ENCODE assay signal across 9 cellular contexts in genomic region chr5:175873090-175873454, GRCh38. TPM values are rescaled to one million over a fixed set of nuclear protein-coding genes. Genes with fewer than 3 reads are reported as not detected.
DNase-seq lines count a peak whose midpoint lies in the region; ATAC-seq, FAIRE-seq and TF ChIP-seq lines count a peak whose summit lies in the region.
"Had no signal": no experiment of that assay in that cellular context is flagged by ENCODE, and none has a peak within 500 bp of the region (broad histone marks: within the 10 kb centered on the region; RNA-seq: fewer than 3 reads in every experiment).

No MANE protein-coding gene starts in this region.

- H3K27me3 ChIP-seq in H1 (replicated peaks in 1 of 4; ENCODE audit: control insufficient read depth in 3 of 4, extremely low read depth in 1 of 4, insufficient read depth in 3 of 4, low read length in 3 of 4) = peaks cover 0 to 19% (median 6%) of the 10 kb centered on the region in 4 experiments; a peak in 3 of 7 replicates
- peaks cover 98% of the 10 kb centered on the region for H3K27me3 ChIP-seq in gastroesophageal sphincter

- H3K9ac ChIP-seq in H1 (replicated peaks in 1 of 4; ENCODE audit: extremely low read depth in 1 of 4, low read depth in 3 of 4, low read length in 3 of 4) (peak overlapping the region in 1 of 4 experiments; percentile 16; a peak in 1 of 7 replicates), kidney (ENCODE audit: low read length in 2 of 2) (no peak overlapping the region)

- H2AK5ac ChIP-seq in H1 (ENCODE audit: low read depth, low read length) = peak overlapping the region; percentile 87; the same call in 1 of the 2 replicates

- H4K20me1 ChIP-seq in H1 (replicated peaks in 1 of 2; ENCODE audit: control insufficient read depth in 1 of 2, insufficient read depth in 2 of 2, low read length in 2 of 2) = peaks cover 10 to 17% of the 10 kb centered on the region in 2 experiments

- H2BK5ac ChIP-seq in H1 (ENCODE audit: low read depth, low read length) = no peak overlapping the region

- H2BK20ac ChIP-seq in H1 (ENCODE audit: low read length) = peak overlapping the region; percentile 24; the same call in 1 of the 2 replicates

- peaks cover 58 to 72% of the 10 kb centered on the region in 2 donors for H3K27me3 Mint-ChIP-seq in natural killer cell treated with Interleukin-12 subunit alpha and Interleukin-12 subunit beta and Interleukin-15 and Interleukin-18, amount 100 ng/mL, for 72 hours
- peaks cover 54 to 67% of the 10 kb centered on the region in 2 donors for H3K27me3 Mint-ChIP-seq in natural killer cell (ENCODE audit: low read depth in 2 of 2)

- H3K36me3 ChIP-seq in H1 (ENCODE audit: control insufficient read depth in 2 of 4, insufficient read depth in 4 of 4, low read length in 3 of 4) (no peaks in the 10 kb centered on the region), kidney (ENCODE audit: control insufficient read depth in 1 of 2, insufficient read depth in 2 of 2, low read length in 2 of 2) (no peaks in the 10 kb centered on the region), gastroesophageal sphincter (no peaks in the 10 kb centered on the region)

- TF ChIP-seq CTCF in natural killer cell (IDR thresholded peaks at IDR 0.05) (no peak), H1 (IDR thresholded peaks at IDR 0.05; ENCODE audit: control extremely low read depth in 1 of 3, insufficient read depth in 1 of 3, low read depth in 1 of 3, low read length in 3 of 3) (peak; percentile 69 to 84 (median 77)), kidney (IDR thresholded peaks at IDR 0.05; ENCODE audit: borderline replicate concordance, extremely low read depth, insufficient read depth) (no peak), gastroesophageal sphincter (IDR thresholded peaks at IDR 0.05) (no peak)

- TF ChIP-seq EP300 in H1 (IDR thresholded peaks at IDR 0.05; ENCODE audit: borderline replicate concordance in 1 of 2, low read depth in 2 of 2, low read length in 2 of 2) = no peak
- TF ChIP-seq EP300 in gastroesophageal sphincter (IDR thresholded peaks at IDR 0.05) = no peak

- H3K56ac ChIP-seq in H1 (replicated peaks; ENCODE audit: insufficient read length, low read depth, low read length) = no peak overlapping the region

- no peak overlapping the region for H4K91ac ChIP-seq in H1 (replicated peaks; ENCODE audit: insufficient read length, low read length)

- H3K79me1 ChIP-seq in H1 (ENCODE audit: low read depth, low read length) = no peaks in the 10 kb centered on the region

- peak overlapping the region; percentile 19 for H3K4me3 Mint-ChIP-seq in natural killer cell treated with Interleukin-12 subunit alpha and Interleukin-12 subunit beta and Interleukin-15 and Interleukin-18, amount 100 ng/mL, for 72 hours
- no peak overlapping the region for H3K4me3 Mint-ChIP-seq in natural killer cell

- H3K4me3 ChIP-seq in H1 (ENCODE audit: extremely low read depth in 1 of 4, insufficient read depth in 2 of 4, low read depth in 3 of 4, low read length in 4 of 4) = peak overlapping the region in 2 of 4 experiments; percentile 38; a peak in 4 of 8 replicates
- H3K4me3 ChIP-seq in kidney (ENCODE audit: low read length in 2 of 2) = no peak overlapping the region
- H3K4me3 ChIP-seq in gastroesophageal sphincter = no peak overlapping the region

- peaks cover 5 to 17% of the 10 kb centered on the region in 2 donors for H3K4me1 Mint-ChIP-seq in natural killer cell treated with Interleukin-12 subunit alpha and Interleukin-12 subunit beta and Interleukin-15 and Interleukin-18, amount 100 ng/mL, for 72 hours (ENCODE audit: low read depth in 2 of 2)
- peaks cover 5 to 10% of the 10 kb centered on the region in 2 donors for H3K4me1 Mint-ChIP-seq in natural killer cell

- FAIRE-seq in H1 (lab: Jason Lieb, UNC) (no peak), kidney (lab: Jason Lieb, UNC) (no peak)

- 0 out of 2 replicates have a peak overlapping the region, but pooled peaks have one; percentile 14 for H2BK15ac ChIP-seq in H1 (ENCODE audit: low read length)

- peak; percentile 50 to 56 for TF ChIP-seq RAD21 in H1 (IDR thresholded peaks at IDR 0.05 in 1 of 2, conservative IDR thresholded peaks at IDR 0.05 in 1 of 2; ENCODE audit: low read depth in 2 of 2, low read length in 2 of 2)

- TF ChIP-seq POLR2A in H1 (IDR thresholded peaks at IDR 0.05; ENCODE audit: control extremely low read depth in 1 of 2, low read depth in 2 of 2, low read length in 2 of 2) (no peak), gastroesophageal sphincter (IDR thresholded peaks at IDR 0.05) (no peak)

- H3K14ac ChIP-seq in H1 (ENCODE audit: insufficient read length) = no peak overlapping the region

- H2BK120ac ChIP-seq in H1 (replicated peaks; ENCODE audit: low read depth, low read length) = no peak overlapping the region

- no peak overlapping the region for H3K18ac ChIP-seq in H1 (ENCODE audit: extremely low read depth, low read length)

- POLR2A ChIA-PET in H1 (lab: Charles Lee; ENCODE audit: partially characterized antibody) = interaction anchor here (1.1 to 3.0 kb wide), 2 partner anchors 15 to 144 kb away, joined by 3 to 8 read pairs; no protein-coding TSS in a partner anchor

- no peaks in the 10 kb centered on the region for H3K79me2 ChIP-seq in H1 (ENCODE audit: control insufficient read depth in 1 of 2, insufficient read depth in 2 of 2, low read length in 2 of 2)

- no peak overlapping the region for H3K27ac Mint-ChIP-seq in natural killer cell treated with Interleukin-12 subunit alpha and Interleukin-12 subunit beta and Interleukin-15 and Interleukin-18, amount 100 ng/mL, for 72 hours
- no peak overlapping the region for H3K27ac Mint-ChIP-seq in natural killer cell
- H3K27ac Mint-ChIP-seq: IgD-negative memory B cell had no signal

- H3K23me2 ChIP-seq in H1 (ENCODE audit: low read depth, low read length) = peaks cover 11% of the 10 kb centered on the region

- peaks cover 6 to 14% (median 8%) of the 10 kb centered on the region in 4 experiments for H3K4me1 ChIP-seq in H1 (replicated peaks in 1 of 4; ENCODE audit: control insufficient read depth in 3 of 4, insufficient read depth in 4 of 4, low read length in 3 of 4)
- no peaks in the 10 kb centered on the region for H3K4me1 ChIP-seq in kidney (ENCODE audit: control insufficient read depth in 1 of 2, insufficient read depth in 1 of 2, low read depth in 1 of 2, low read length in 2 of 2)
- H3K4me1 ChIP-seq in gastroesophageal sphincter = peaks cover 0 to 18% (median 0%) of the 10 kb centered on the region in 3 donors

- no peak overlapping the region for H2AFZ ChIP-seq in H1 (ENCODE audit: low read length)

- ATAC-seq in natural killer cell treated with Interleukin-12 subunit alpha and Interleukin-12 subunit beta and Interleukin-15 and Interleukin-18, amount 100 ng/mL, for 72 hours = no peak
- ATAC-seq in natural killer cell (no peak), GM19452 (IDR thresholded peaks at IDR 0.05; ENCODE audit: unreplicated experiment) (no peak), gastroesophageal sphincter (no peak)

- H3K23ac ChIP-seq in H1 (ENCODE audit: insufficient read length) = no peak overlapping the region

- peaks cover 14% of the 10 kb centered on the region for H3K36me3 Mint-ChIP-seq in natural killer cell treated with Interleukin-12 subunit alpha and Interleukin-12 subunit beta and Interleukin-15 and Interleukin-18, amount 100 ng/mL, for 72 hours
- H3K36me3 Mint-ChIP-seq in natural killer cell = no peaks in the 10 kb centered on the region
- H3K36me3 Mint-ChIP-seq: IgD-negative memory B cell had no signal

- peaks cover 7% of the 10 kb centered on the region for H3K9me3 Mint-ChIP-seq in natural killer cell treated with Interleukin-12 subunit alpha and Interleukin-12 subunit beta and Interleukin-15 and Interleukin-18, amount 100 ng/mL, for 72 hours
- H3K9me3 Mint-ChIP-seq in natural killer cell = no peaks in the 10 kb centered on the region

- WGBS in H1 (ENCODE audit: extremely low coverage in 1 of 2, insufficient coverage in 1 of 2, insufficient read length in 1 of 2, insufficient replicate concordance in 2 of 2, low coverage in 1 of 2, low lambda C conversion rate in 2 of 2, missing lambda C conversion rate in 1 of 2), 2 experiments = 16% methylated on average over 12 of the region's 17 CpGs; no CpG with 5 or more reads in 1 of the 2 experiments
- 7 to 8% methylated on average over 5 to 13 of the region's 17 CpGs for WGBS in gastroesophageal sphincter (ENCODE audit: low coverage in 1 of 2), 2 donors

- DNase-seq in natural killer cell treated with Interleukin-12 subunit alpha and Interleukin-12 subunit beta and Interleukin-15 and Interleukin-18, amount 100 ng/mL, for 72 hours (ENCODE audit: low spot score) = no peak
- DNase-seq in natural killer cell (no peak), NCI-H526 treated with DMSO at 0.1 percent for 48 hours (lab: John Stamatoyannopoulos, UW) (peak; percentile 13), H1 (ENCODE audit: low read depth in 1 of 2, low spot score in 2 of 2) (peak in 1 of 2 experiments; percentile 92), kidney (no peak)

- CTCF ChIA-PET in H1 (lab: Charles Lee; ENCODE audit: partially characterized antibody) = interaction anchor here (0.7 to 5.9 kb wide), 20 partner anchors 10 to 339 kb away, joined by 3 to 71 read pairs (median 4); no protein-coding TSS in a partner anchor

- intact Hi-C loops in natural killer cell (cut with micrococcal nuclease) (no loop called here), kidney (cut with DNase I) (no loop called here)

- H4K5ac ChIP-seq in H1 (ENCODE audit: insufficient read length, low read depth, low read length) = no peak overlapping the region

- no peaks in the 10 kb centered on the region for H3K9me3 ChIP-seq in H1 (ENCODE audit: insufficient read depth in 2 of 2, low read depth in 1 of 2, low read length in 1 of 2)
- H3K9me3 ChIP-seq in kidney (ENCODE audit: control insufficient read depth in 1 of 2, low read length in 2 of 2) = no peaks in the 10 kb centered on the region
- no peaks in the 10 kb centered on the region for H3K9me3 ChIP-seq in gastroesophageal sphincter

- H3K4ac ChIP-seq in H1 (replicated peaks; ENCODE audit: insufficient read length, low read depth, low read length) = no peak overlapping the region

- no peak overlapping the region for H4K8ac ChIP-seq in H1 (ENCODE audit: extremely low read depth, insufficient read depth, low read length)

- H3K27ac ChIP-seq in H1 (ENCODE audit: low read depth, low read length) (no peak overlapping the region), temporal lobe (ENCODE audit: low read depth, low read length) (peak overlapping the region; percentile 46), kidney (ENCODE audit: low read depth in 2 of 2, low read length in 2 of 2) (no peak overlapping the region), gastroesophageal sphincter (no peak overlapping the region)

- peak overlapping the region; percentile 62 to 97 for H3K4me2 ChIP-seq in H1 (ENCODE audit: insufficient read depth in 1 of 2, low read depth in 2 of 2, low read length in 2 of 2)

- no peak overlapping the region for H2BK12ac ChIP-seq in H1 (ENCODE audit: low read depth, low read length)

RNA-seq across cellular contexts. Expression of gene CPLX2, which starts 1.7 kb away (rescaled TPM):
- total RNA-seq in natural killer cell treated with Interleukin-12 subunit alpha and Interleukin-12 subunit beta and Interleukin-15 and Interleukin-18, amount 100 ng/mL, for 72 hours = not detected
- total RNA-seq in natural killer cell (not detected), temporal lobe (53.1 TPM), kidney (not detected), gastroesophageal sphincter (1 to 10 TPM in 2 of 4 donors, under 1 TPM in 1, not detected in 1; 0.67 to 3.0 (median 2.4) TPM)
- 0.32 and 0.42 TPM in 2 replicates for total RNA-seq in H1 (2021; fragmentation: NEBNext Ultra II Directional; extraction: Animal tissue kit (Norgen Biotek cat#: 25700))
- polyA plus RNA-seq in H1 (2011; rRNA removed) (0.28 and 0.35 TPM in 2 replicates), kidney (ENCODE audit: insufficient read depth, low read depth, low replicate concordance) (not detected)
- polyA plus RNA-seq in H1 (2011; cell fraction: cytosol; rRNA removed) = 0.40 TPM
- 0.24 TPM for polyA plus RNA-seq in H1 (2011; cell fraction: nucleus; rRNA removed)
- 0.39 to 1.3 TPM (median 0.99 TPM) in 4 replicates for polyA plus RNA-seq in H1 (2012, experiment 1 of 2)
- polyA plus RNA-seq in H1 (2012, experiment 2 of 2) = 0.55 TPM
- 0.14 TPM for polyA plus RNA-seq in H1 (2013, experiment 1 of 2)
- polyA plus RNA-seq in H1 (2013, experiment 2 of 2) = 0.18 TPM
- polyA minus RNA-seq in H1 (2011; rRNA and poly(A)+ RNA removed) = 0.32 and 0.37 TPM in 2 replicates
- polyA minus RNA-seq in H1 (2011; cell fraction: cytosol; rRNA and poly(A)+ RNA removed) = not detected
- not detected for polyA minus RNA-seq in H1 (2011; cell fraction: nucleus; rRNA and poly(A)+ RNA removed)
- polyA plus RNA-seq: IgD-negative memory B cell had no signal

Comparison
In these comparisons a context has a peak if more than half of its experiments do, and no peak if none do; other contexts are left out.
1. CTCF ChIP-seq: peak in H1 (3 of 3); none in natural killer cell (single experiment), kidney (single experiment) and gastroesophageal sphincter (0 of 4).
2. RNA of gene CPLX2, which starts 1.7 kb away (total RNA-seq): 53.1 TPM in temporal lobe (single experiment); 0.67 to 3.0 TPM in gastroesophageal sphincter, 0.32 to 0.42 TPM in H1, not detected in natural killer cell treated with Interleukin-12 subunit alpha and Interleukin-12 subunit beta and Interleukin-15 and Interleukin-18, amount 100 ng/mL, for 72 hours, not detected in natural killer cell and not detected in kidney (single experiment); every median in the first group is over 10 times any median in the second.